19 cellular contexts compared by ENCODE assay signal in genomic region chr17:21691883-21692703, GRCh38. TPM values are rescaled to one million over a fixed set of nuclear protein-coding genes. Genes with fewer than 3 reads are reported as not detected.
"Had no signal": no experiment of that assay in that cellular context is flagged by ENCODE, and none has a peak within 500 bp of the region (broad histone marks: within the 10 kb centered on the region; RNA-seq: fewer than 3 reads in every experiment).

TSS of gene KCNJ18 (plus strand) at chr17:21692523. CDS start at chr17:21702787, 10,264 bp downstream.

RNA-seq across cellular contexts. Expression of gene KCNJ18, which starts in this region (rescaled TPM):
- total RNA-seq: activated CD4-positive, alpha-beta memory T cell treated with anti-CD3 and anti-CD28 coated beads for 36 hours; activated CD4-positive, alpha-beta T cell treated with anti-CD3 and anti-CD28 coated beads for 36 hours; activated CD4-positive, alpha-beta T cell treated with anti-CD3 and anti-CD28 coated beads, Interleukin-2, amount 10 ng/mL, durations not matched to agents 24 days and 14 days; activated CD8-positive, alpha-beta memory T cell treated with anti-CD3 and anti-CD28 coated beads for 36 hours; activated CD8-positive, alpha-beta memory T cell treated with anti-CD3 and anti-CD28 coated beads, Interleukin-2, amount 10 ng/mL, durations not matched to agents 7 days and 5 days; activated CD8-positive, alpha-beta T cell treated with anti-CD3 and anti-CD28 coated beads, Interleukin-2, amount 10 ng/mL, durations not matched to agents 7 days and 5 days; activated naive CD4-positive, alpha-beta T cell treated with anti-CD3 and anti-CD28 coated beads, Interleukin-2, amount 50 U/mL, for 72 hours; activated naive CD8-positive, alpha-beta T cell treated with anti-CD3 and anti-CD28 coated beads, Interleukin-2, amount 10 ng/mL, durations not matched to agents 7 days and 5 days; activated T-helper 1 cell treated with anti-CD3 and anti-CD28 coated beads, Interleukin-12 subunit alpha, Interleukin-12 subunit beta, Interleukin-2, Interleukin-4 antibody, amounts not matched to agents 30 ng/mL and 10 ng/mL and 1 ng/mL, durations not matched to agents 14 hours and 24 hours and 36 hours; activated T-helper 2 cell treated with anti-CD3 and anti-CD28 coated beads, Interferon-gamma antibody, Interleukin-2, Interleukin-4, amounts not matched to agents 10 μg/mL and 5 μg/mL and 100 μg/mL, durations not matched to agents 14 hours and 24 hours and 36 hours; ascending aorta; breast epithelium; cardiac muscle cell; dermis blood vessel endothelial cell; esophagus muscularis mucosa; foreskin keratinocyte; gastrocnemius medialis; heart left ventricle; T-helper 1 cell treated with Interleukin-12 subunit alpha and Interleukin-12 subunit beta and Interleukin-4 antibody, amounts not matched to agents 30 ng/mL and 1 ng/mL, for 36 hours had no signal
- polyA plus RNA-seq: cardiac muscle cell, foreskin keratinocyte, heart left ventricle had no signal
